Comparison of ENCODE assay signal across 15 cellular contexts in the genomic region with DNA sequence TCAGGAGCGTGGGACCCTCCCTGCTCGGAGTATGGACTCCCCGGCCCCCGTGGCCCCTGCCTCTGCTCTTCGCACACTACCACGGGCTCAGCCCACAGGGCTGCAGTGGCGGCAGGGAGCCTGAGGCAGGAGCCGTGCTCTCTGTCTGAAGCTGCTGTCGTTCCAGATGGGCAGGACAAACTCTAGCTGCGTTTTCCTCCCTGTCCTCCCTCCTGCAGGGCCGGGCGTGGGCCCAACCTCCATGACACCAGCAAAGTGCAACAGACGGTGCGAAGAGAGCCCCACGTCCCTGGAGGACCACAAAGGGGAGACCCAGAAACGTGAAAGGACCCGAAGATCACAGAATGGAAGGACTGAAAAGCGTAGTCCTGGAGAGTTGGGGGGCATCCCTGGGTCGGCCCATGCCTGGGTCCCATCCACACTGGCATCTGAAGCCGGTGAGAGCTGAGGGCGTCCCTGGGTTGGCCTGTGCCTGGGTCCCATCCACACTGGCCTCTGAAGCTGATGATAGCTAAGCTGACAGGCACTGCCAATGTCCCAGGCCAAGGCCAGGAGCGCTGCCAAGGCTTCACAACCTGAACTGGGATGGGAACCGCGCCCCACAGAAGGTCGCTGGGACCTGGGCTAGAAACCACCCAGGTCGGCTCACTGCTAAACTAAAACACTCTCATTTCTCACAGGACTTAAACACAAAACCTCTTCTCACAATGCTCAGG.
DNase-seq lines count a peak whose midpoint lies in the region; ATAC-seq, FAIRE-seq and TF ChIP-seq lines count a peak whose summit lies in the region.
"Had no signal": no experiment of that assay in that cellular context is flagged by ENCODE, and none has a peak within 500 bp of the region (broad histone marks: within the 10 kb centered on the region; RNA-seq: fewer than 3 reads in every experiment).

No MANE protein-coding gene starts in this region.

- no peaks in the 10 kb centered on the region for H3K9me3 ChIP-seq in hepatocyte (ENCODE audit: low read depth)
- H3K9me3 ChIP-seq: Caco-2 had no signal

- H3K4me1 Mint-ChIP-seq in nephron progenitor cell = peaks cover 13% of the 10 kb centered on the region

- H4K20me1 ChIP-seq in hepatocyte (ENCODE audit: insufficient read depth, poor library complexity, severe bottlenecking) = no peaks in the 10 kb centered on the region

- peak overlapping the region; percentile 73 for H3K27ac Mint-ChIP-seq in nephron progenitor cell

- FAIRE-seq in urothelium cell line (lab: Jason Lieb, UNC) = peak; percentile 37

- H2AFZ ChIP-seq in hepatocyte = no peak overlapping the region

- H3K9me3 Mint-ChIP-seq in nephron progenitor cell = peaks cover 20% of the 10 kb centered on the region

- DNase-seq in Right ventricle myocardium superior (peak; percentile 89), cardiac septum (ENCODE audit: low spot score) (no peak), left ventricle myocardium superior (peak; percentile 89), nephron progenitor cell (no peak), urothelium cell line (ENCODE audit: low spot score) (no peak), NCI-H345 treated with DMSO at 0.1 percent for 48 hours (lab: John Stamatoyannopoulos, UW; ENCODE audit: unreplicated experiment) (no peak), hepatocyte (ENCODE audit: low spot score) (no peak), COLO668 (lab: John Stamatoyannopoulos, UW; ENCODE audit: unreplicated experiment) (no peak)
- DNase-seq: Caco-2, KBM-7, NCI-H1092 treated with DMSO at 0.1 percent for 48 hours, NCI-H1694 treated with DMSO at 0.1 percent for 48 hours, NCI-H446 treated with DMSO at 0.1 percent for 48 hours, NCI-H748 treated with DMSO at 0.1 percent for 48 hours had no signal

- peaks cover 52% of the 10 kb centered on the region for H3K36me3 Mint-ChIP-seq in nephron progenitor cell (ENCODE audit: low read depth)

- H3K4me2 ChIP-seq in hepatocyte = no peak overlapping the region

- no peaks in the 10 kb centered on the region for H3K27me3 Mint-ChIP-seq in nephron progenitor cell (ENCODE audit: low read depth, poor library complexity)

- no peak overlapping the region for H3K4me3 ChIP-seq in hepatocyte

- H3K27ac ChIP-seq in hepatocyte = no peak overlapping the region
- H3K27ac ChIP-seq: HL-60 had no signal

- no peaks in the 10 kb centered on the region for H3K4me1 ChIP-seq in hepatocyte (ENCODE audit: insufficient read depth)
- H3K4me1 ChIP-seq: Caco-2 had no signal

- no peak overlapping the region for H3K4me3 Mint-ChIP-seq in nephron progenitor cell

- no peaks in the 10 kb centered on the region for H3K27me3 ChIP-seq in hepatocyte

- H3K9me2 ChIP-seq in hepatocyte (replicated peaks; ENCODE audit: insufficient read depth) = no peaks in the 10 kb centered on the region

- 93% methylated on average over 26 of the region's 26 CpGs for whole genome bisulfite sequencing in hepatocyte (ENCODE audit: low lambda C conversion rate, missing lambda C conversion rate)

- intact Hi-C loops in Right ventricle myocardium superior (cut with DNase I) (no loop called here), cardiac septum (cut with DNase I) (no loop called here), left ventricle myocardium superior (cut with micrococcal nuclease) (no loop called here)

- TF ChIP-seq CTCF in nephron progenitor cell (IDR thresholded peaks at IDR 0.05) (no peak), hepatocyte (IDR thresholded peaks at IDR 0.05; ENCODE audit: poor library complexity) (no peak)

- H3K36me3 ChIP-seq in hepatocyte (replicated peaks; ENCODE audit: insufficient read depth, low read depth) = no peaks in the 10 kb centered on the region

- peak; percentile 96 for ATAC-seq in Right ventricle myocardium superior (ENCODE audit: poor library complexity)
- peak; percentile 99 for ATAC-seq in left ventricle myocardium superior

- H3K79me2 ChIP-seq in hepatocyte = no peaks in the 10 kb centered on the region

Comparison
In these comparisons a context has a peak if more than half of its experiments do, and no peak if none do; other contexts are left out.
1. DNase-seq: peak in Right ventricle myocardium superior (single experiment) and left ventricle myocardium superior (single experiment); none in cardiac septum (single experiment), nephron progenitor cell (single experiment), urothelium cell line (single experiment), NCI-H345 treated with DMSO at 0.1 percent for 48 hours (single experiment), hepatocyte (single experiment) and COLO668 (single experiment).